35 cellular contexts compared by ENCODE assay signal in genomic region chr2:15713475-15713874, GRCh38.
"Had no signal": no experiment of that assay in that cellular context is flagged by ENCODE, and none has a peak within 500 bp of the region (broad histone marks: within the 10 kb centered on the region; RNA-seq: fewer than 3 reads in every experiment).

No MANE protein-coding gene starts in this region.

- H3K4me2 ChIP-seq: KMS-11 had no signal

- H3K27me3 ChIP-seq: MG63 had no signal

- H3K27ac ChIP-seq: KMS-11 had no signal

- DNase-seq: Karpas-422, Kasumi-1, MG63, MM.1S, MV-4-11, NCI-H1048, NCI-H1092, NCI-H1092 treated with DMSO at 0.1 percent for 48 hours, NCI-H1105, NCI-H1105 treated with DMSO at 0.1 percent for 48 hours, NCI-H1417, NCI-H1417 treated with DMSO at 0.1 percent for 48 hours, NCI-H1436, NCI-H1436 treated with DMSO at 0.1 percent for 48 hours, NCI-H146, NCI-H1694, NCI-H1694 treated with DMSO at 0.1 percent for 48 hours, NCI-H187, NCI-H187 treated with DMSO at 0.1 percent for 48 hours, NCI-H1930, NCI-H2029, NCI-H2029 treated with DMSO at 0.1 percent for 48 hours, NCI-H2081, NCI-H2081 treated with DMSO at 0.1 percent for 48 hours, NCI-H2107, NCI-H2171, NCI-H2171 treated with DMSO at 0.1 percent for 48 hours, NCI-H2227 treated with DMSO at 0.1 percent for 48 hours, NCI-H226, NCI-H345, NCI-H446, NCI-H446 treated with DMSO at 0.1 percent for 48 hours, NCI-H510A, NCI-H510A treated with DMSO at 0.1 percent for 48 hours had no signal

- H3K4me3 ChIP-seq: MG63 had no signal

- H3K9ac ChIP-seq: KMS-11 had no signal

- H3K9me3 ChIP-seq: MG63 had no signal

- H3K36me3 ChIP-seq: MG63 had no signal
